1 cellular context compared by ENCODE assay signal in the genomic region with DNA sequence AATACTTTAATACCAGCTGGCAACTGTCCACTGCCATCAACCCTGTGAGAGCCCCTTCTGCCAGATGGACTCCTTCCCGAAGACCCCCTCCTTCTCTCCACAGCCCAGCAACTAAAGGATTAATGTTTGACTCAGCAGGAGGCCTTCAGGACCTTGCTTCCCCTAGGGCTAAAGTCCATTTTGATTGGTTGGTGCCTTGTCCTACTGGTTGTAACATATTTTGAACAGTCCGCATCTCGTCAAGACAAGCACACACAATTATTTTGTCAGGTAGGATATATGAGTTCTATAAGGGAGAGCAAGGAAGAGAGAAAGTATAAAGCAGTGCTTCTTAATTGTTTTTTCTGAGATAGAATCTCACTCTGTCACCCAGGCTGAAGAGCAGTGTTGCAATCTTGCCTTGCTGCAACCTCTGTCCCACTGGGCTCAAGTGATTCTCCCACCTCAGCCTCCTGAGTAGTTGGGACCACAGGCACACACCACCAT.
A peak's percentile ranks its signal among the peaks of the same experiment; 100 is the strongest.
TF ChIP-seq lines count a peak whose summit lies in the region.

No MANE protein-coding gene starts in this region.

TF ChIP-seq in HepG2, 621 proteins besides CTCF, POLR2A, EP300 and RAD21 (continues in another document):
- TF ChIP-seq ZNF232 (CRISPR knock-in tag; IDR thresholded peaks at IDR 0.05; ENCODE audit: borderline replicate concordance), result no peak
- TF ChIP-seq ZNF775 (CRISPR knock-in tag; IDR thresholded peaks at IDR 0.05; ENCODE audit: borderline replicate concordance), result no peak
- TF ChIP-seq, protein P1, sequence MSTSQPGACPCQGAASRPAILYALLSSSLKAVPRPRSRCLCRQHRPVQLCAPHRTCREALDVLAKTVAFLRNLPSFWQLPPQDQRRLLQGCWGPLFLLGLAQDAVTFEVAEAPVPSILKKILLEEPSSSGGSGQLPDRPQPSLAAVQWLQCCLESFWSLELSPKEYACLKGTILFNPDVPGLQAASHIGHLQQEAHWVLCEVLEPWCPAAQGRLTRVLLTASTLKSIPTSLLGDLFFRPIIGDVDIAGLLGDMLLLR (CRISPR knock-in tag; IDR thresholded peaks at IDR 0.05), result no peak
- TF ChIP-seq NFYC (CRISPR knock-in tag; IDR thresholded peaks at IDR 0.05), result peak; percentile 58
- no peak for TF ChIP-seq ZMYM3 (CRISPR knock-in tag; IDR thresholded peaks at IDR 0.05)
- TF ChIP-seq ZNF546 (CRISPR knock-in tag; conservative IDR thresholded peaks at IDR 0.05), result no peak
- TF ChIP-seq PHF21A (CRISPR knock-in tag; IDR thresholded peaks at IDR 0.05), result 0 out of 2 replicates have a peak, but pooled peaks have one; percentile 8
- TF ChIP-seq, protein P2, sequence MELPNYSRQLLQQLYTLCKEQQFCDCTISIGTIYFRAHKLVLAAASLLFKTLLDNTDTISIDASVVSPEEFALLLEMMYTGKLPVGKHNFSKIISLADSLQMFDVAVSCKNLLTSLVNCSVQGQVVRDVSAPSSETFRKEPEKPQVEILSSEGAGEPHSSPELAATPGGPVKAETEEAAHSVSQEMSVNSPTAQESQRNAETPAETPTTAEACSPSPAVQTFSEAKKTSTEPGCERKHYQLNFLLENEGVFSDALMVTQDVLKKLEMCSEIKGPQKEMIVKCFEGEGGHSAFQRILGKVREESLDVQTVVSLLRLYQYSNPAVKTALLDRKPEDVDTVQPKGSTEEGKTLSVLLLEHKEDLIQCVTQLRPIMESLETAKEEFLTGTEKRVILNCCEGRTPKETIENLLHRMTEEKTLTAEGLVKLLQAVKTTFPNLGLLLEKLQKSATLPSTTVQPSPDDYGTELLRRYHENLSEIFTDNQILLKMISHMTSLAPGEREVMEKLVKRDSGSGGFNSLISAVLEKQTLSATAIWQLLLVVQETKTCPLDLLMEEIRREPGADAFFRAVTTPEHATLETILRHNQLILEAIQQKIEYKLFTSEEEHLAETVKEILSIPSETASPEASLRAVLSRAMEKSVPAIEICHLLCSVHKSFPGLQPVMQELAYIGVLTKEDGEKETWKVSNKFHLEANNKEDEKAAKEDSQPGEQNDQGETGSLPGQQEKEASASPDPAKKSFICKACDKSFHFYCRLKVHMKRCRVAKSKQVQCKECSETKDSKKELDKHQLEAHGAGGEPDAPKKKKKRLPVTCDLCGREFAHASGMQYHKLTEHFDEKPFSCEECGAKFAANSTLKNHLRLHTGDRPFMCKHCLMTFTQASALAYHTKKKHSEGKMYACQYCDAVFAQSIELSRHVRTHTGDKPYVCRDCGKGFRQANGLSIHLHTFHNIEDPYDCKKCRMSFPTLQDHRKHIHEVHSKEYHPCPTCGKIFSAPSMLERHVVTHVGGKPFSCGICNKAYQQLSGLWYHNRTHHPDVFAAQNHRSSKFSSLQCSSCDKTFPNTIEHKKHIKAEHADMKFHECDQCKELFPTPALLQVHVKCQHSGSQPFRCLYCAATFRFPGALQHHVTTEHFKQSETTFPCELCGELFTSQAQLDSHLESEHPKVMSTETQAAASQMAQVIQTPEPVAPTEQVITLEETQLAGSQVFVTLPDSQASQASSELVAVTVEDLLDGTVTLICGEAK (IDR thresholded peaks at IDR 0.05), result no peak
- TF ChIP-seq, protein P2 (CRISPR knock-in tag; IDR thresholded peaks at IDR 0.05), result no peak
- TF ChIP-seq, protein P3, sequence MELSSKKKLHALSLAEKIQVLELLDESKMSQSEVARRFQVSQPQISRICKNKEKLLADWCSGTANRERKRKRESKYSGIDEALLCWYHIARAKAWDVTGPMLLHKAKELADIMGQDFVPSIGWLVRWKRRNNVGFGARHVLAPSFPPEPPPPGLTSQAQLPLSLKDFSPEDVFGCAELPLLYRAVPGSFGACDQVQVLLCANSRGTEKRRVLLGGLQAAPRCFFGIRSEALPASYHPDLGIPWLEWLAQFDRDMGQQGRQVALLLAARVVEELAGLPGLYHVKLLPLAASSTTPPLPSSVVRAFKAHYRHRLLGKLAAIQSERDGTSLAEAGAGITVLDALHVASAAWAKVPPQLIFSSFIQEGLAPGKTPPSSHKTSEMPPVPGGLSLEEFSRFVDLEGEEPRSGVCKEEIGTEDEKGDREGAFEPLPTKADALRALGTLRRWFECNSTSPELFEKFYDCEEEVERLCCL (CRISPR knock-in tag; IDR thresholded peaks at IDR 0.05; ENCODE audit: borderline replicate concordance), result no peak
- no peak for TF ChIP-seq MTF1 (CRISPR knock-in tag; IDR thresholded peaks at IDR 0.05)
- TF ChIP-seq, protein P4, sequence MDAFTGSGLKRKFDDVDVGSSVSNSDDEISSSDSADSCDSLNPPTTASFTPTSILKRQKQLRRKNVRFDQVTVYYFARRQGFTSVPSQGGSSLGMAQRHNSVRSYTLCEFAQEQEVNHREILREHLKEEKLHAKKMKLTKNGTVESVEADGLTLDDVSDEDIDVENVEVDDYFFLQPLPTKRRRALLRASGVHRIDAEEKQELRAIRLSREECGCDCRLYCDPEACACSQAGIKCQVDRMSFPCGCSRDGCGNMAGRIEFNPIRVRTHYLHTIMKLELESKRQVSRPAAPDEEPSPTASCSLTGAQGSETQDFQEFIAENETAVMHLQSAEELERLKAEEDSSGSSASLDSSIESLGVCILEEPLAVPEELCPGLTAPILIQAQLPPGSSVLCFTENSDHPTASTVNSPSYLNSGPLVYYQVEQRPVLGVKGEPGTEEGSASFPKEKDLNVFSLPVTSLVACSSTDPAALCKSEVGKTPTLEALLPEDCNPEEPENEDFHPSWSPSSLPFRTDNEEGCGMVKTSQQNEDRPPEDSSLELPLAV (CRISPR knock-in tag; conservative IDR thresholded peaks at IDR 0.05; ENCODE audit: low read depth), result no peak
- TF ChIP-seq, protein P5, sequence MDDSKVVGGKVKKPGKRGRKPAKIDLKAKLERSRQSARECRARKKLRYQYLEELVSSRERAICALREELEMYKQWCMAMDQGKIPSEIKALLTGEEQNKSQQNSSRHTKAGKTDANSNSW (CRISPR knock-in tag; IDR thresholded peaks at IDR 0.05; ENCODE audit: borderline replicate concordance), result no peak
- TF ChIP-seq ZNF234 (CRISPR knock-in tag; conservative IDR thresholded peaks at IDR 0.05), result no peak
- no peak for TF ChIP-seq NR2F6 (IDR thresholded peaks at IDR 0.05)
- TF ChIP-seq NR2F6 (CRISPR knock-in tag; IDR thresholded peaks at IDR 0.05), result no peak
- no peak for TF ChIP-seq ZNF557 (CRISPR knock-in tag; IDR thresholded peaks at IDR 0.05)
- 0 out of 4 replicates have a peak, but pooled peaks of 1 of the 2 experiments have one; percentile 12 for TF ChIP-seq MAFK (conservative IDR thresholded peaks at IDR 0.05 in 1 of 2, IDR thresholded peaks at IDR 0.05 in 1 of 2; ENCODE audit: low read length in 2 of 2)
- peak; percentile 64 for TF ChIP-seq TARDBP (CRISPR knock-in tag; IDR thresholded peaks at IDR 0.05)
- no peak for TF ChIP-seq ZNF761 (CRISPR knock-in tag; conservative IDR thresholded peaks at IDR 0.05)
- no peak for TF ChIP-seq PTBP1 (IDR thresholded peaks at IDR 0.05; ENCODE audit: low read depth, low read length, poor library complexity, severe bottlenecking)
- peak; percentile 41 for TF ChIP-seq TEAD3 (CRISPR knock-in tag; optimal IDR thresholded peaks at IDR 0.05; ENCODE audit: borderline replicate concordance)
- no peak for TF ChIP-seq SIX4 (CRISPR knock-in tag; IDR thresholded peaks at IDR 0.05)
- no peak for TF ChIP-seq CC2D1A (CRISPR knock-in tag; IDR thresholded peaks at IDR 0.05)
- TF ChIP-seq DMAP1 (CRISPR knock-in tag; IDR thresholded peaks at IDR 0.05), result 0 out of 2 replicates have a peak, but pooled peaks have one; percentile 38
- peak; percentile 22; the same call in 1 of the 2 replicates for TF ChIP-seq RBFOX2 (IDR thresholded peaks at IDR 0.05; ENCODE audit: low read depth, low read length)
- no peak for TF ChIP-seq ZNF839 (CRISPR knock-in tag; IDR thresholded peaks at IDR 0.05; ENCODE audit: borderline replicate concordance)
- TF ChIP-seq KDM2A (CRISPR knock-in tag; IDR thresholded peaks at IDR 0.05; ENCODE audit: borderline replicate concordance, low read depth), result no peak
- TF ChIP-seq ZBTB7A (CRISPR knock-in tag; IDR thresholded peaks at IDR 0.05), result peak; percentile 54; the same call in 1 of the 2 replicates
- TF ChIP-seq ZSCAN22 (CRISPR knock-in tag; IDR thresholded peaks at IDR 0.05), result no peak
- TF ChIP-seq, protein P6, sequence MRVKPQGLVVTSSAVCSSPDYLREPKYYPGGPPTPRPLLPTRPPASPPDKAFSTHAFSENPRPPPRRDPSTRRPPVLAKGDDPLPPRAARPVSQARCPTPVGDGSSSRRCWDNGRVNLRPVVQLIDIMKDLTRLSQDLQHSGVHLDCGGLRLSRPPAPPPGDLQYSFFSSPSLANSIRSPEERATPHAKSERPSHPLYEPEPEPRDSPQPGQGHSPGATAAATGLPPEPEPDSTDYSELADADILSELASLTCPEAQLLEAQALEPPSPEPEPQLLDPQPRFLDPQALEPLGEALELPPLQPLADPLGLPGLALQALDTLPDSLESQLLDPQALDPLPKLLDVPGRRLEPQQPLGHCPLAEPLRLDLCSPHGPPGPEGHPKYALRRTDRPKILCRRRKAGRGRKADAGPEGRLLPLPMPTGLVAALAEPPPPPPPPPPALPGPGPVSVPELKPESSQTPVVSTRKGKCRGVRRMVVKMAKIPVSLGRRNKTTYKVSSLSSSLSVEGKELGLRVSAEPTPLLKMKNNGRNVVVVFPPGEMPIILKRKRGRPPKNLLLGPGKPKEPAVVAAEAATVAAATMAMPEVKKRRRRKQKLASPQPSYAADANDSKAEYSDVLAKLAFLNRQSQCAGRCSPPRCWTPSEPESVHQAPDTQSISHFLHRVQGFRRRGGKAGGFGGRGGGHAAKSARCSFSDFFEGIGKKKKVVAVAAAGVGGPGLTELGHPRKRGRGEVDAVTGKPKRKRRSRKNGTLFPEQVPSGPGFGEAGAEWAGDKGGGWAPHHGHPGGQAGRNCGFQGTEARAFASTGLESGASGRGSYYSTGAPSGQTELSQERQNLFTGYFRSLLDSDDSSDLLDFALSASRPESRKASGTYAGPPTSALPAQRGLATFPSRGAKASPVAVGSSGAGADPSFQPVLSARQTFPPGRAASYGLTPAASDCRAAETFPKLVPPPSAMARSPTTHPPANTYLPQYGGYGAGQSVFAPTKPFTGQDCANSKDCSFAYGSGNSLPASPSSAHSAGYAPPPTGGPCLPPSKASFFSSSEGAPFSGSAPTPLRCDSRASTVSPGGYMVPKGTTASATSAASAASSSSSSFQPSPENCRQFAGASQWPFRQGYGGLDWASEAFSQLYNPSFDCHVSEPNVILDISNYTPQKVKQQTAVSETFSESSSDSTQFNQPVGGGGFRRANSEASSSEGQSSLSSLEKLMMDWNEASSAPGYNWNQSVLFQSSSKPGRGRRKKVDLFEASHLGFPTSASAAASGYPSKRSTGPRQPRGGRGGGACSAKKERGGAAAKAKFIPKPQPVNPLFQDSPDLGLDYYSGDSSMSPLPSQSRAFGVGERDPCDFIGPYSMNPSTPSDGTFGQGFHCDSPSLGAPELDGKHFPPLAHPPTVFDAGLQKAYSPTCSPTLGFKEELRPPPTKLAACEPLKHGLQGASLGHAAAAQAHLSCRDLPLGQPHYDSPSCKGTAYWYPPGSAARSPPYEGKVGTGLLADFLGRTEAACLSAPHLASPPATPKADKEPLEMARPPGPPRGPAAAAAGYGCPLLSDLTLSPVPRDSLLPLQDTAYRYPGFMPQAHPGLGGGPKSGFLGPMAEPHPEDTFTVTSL (CRISPR knock-in tag; IDR thresholded peaks at IDR 0.05; ENCODE audit: borderline replicate concordance), result peak; percentile 49; the same call in 1 of the 2 replicates
- no peak for TF ChIP-seq ZNF720 (CRISPR knock-in tag; IDR thresholded peaks at IDR 0.05)
- no peak for TF ChIP-seq TRIM24 (CRISPR knock-in tag; IDR thresholded peaks at IDR 0.05)
- TF ChIP-seq ZBTB7B (CRISPR knock-in tag; IDR thresholded peaks at IDR 0.05), result peak; percentile 94
- TF ChIP-seq CEBPB (IDR thresholded peaks at IDR 0.05; ENCODE audit: borderline replicate concordance, low read depth, low read length), result peak; percentile 79
- no peak for TF ChIP-seq MAF1 (CRISPR knock-in tag; IDR thresholded peaks at IDR 0.05; ENCODE audit: borderline replicate concordance)
- no peak for TF ChIP-seq SIN3B (IDR thresholded peaks at IDR 0.05; ENCODE audit: low read length)
- TF ChIP-seq, protein P7, sequence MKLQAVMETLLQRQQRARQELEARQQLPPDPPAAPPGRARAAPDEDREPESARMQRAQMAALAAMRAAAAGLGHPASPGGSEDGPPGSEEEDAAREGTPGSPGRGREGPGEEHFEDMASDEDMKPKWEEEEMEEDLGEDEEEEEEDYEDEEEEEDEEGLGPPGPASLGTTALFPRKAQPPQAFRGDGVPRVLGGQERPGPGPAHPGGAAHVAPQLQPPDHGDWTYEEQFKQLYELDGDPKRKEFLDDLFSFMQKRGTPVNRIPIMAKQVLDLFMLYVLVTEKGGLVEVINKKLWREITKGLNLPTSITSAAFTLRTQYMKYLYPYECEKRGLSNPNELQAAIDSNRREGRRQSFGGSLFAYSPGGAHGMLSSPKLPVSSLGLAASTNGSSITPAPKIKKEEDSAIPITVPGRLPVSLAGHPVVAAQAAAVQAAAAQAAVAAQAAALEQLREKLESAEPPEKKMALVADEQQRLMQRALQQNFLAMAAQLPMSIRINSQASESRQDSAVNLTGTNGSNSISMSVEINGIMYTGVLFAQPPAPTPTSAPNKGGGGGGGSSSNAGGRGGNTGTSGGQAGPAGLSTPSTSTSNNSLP (IDR thresholded peaks at IDR 0.05; ENCODE audit: low read depth, low read length), result no peak
